Comparison of ENCODE assay signal across 9 cellular contexts in the genomic region with DNA sequence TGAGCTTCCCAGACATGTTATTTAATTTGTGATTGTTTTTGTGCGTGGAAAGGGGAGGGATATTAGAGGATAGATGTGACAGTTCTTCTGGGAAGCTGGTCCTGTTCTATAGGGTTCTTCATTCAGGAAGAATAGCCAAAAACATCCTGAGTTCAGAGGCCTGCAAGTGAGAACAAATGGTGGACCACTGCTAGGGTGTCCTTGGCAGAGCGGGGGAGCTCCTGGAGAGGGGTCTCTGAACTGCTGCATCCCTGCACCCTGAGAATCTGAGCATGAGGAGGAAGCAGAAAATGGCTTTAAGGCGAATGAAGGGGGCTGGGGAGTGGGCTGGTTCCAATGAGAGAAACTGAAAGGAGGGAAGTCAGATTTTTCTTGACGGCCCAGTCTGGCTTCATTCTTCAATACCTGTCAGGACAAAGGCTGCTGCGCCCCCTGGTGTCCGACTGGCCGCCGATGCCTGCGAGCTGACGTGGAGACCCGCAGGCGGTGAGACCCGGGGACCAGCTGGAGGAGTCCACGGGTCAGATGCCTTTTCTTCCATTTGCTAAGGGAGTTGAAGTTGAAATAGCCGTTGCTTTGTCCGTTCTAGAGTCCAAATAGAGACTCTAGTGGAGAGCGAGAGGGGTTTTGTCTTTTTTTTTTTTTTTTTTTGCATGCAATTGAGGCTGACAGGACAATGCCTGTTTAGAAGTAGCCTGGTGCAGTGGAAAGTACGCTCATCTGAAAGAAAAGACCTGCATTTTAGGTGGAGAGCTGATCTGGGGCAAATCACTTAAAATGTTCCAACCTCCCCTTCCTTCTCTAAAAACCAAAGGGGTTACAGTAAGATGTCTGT. TPM values are rescaled to one million over a fixed set of nuclear protein-coding genes. Genes with fewer than 3 reads are reported as not detected.
DNase-seq lines count a peak whose midpoint lies in the region; ATAC-seq lines count a peak whose summit lies in the region.
"Had no signal": no experiment of that assay in that cellular context is flagged by ENCODE, and none has a peak within 500 bp of the region (broad histone marks: within the 10 kb centered on the region; RNA-seq: fewer than 3 reads in every experiment).

No MANE protein-coding gene starts in this region.

- no peak overlapping the region for H3K4me3 ChIP-seq in CD4-positive, alpha-beta memory T cell (ENCODE audit: low read length in 2 of 2)
- H3K4me3 ChIP-seq in effector memory CD4-positive, alpha-beta T cell (ENCODE audit: insufficient read depth, low read depth, low read length, poor library complexity, severe bottlenecking) = no peak overlapping the region

- peak overlapping the region in 1 of 8 donors; percentile 21 for H3K4me3 Mint-ChIP-seq in CD4-positive, alpha-beta memory T cell

- peaks cover 9% of the 10 kb centered on the region for H3K27me3 ChIP-seq in CD4-positive, alpha-beta memory T cell (ENCODE audit: insufficient read depth, low read length)
- H3K27me3 ChIP-seq in effector memory CD4-positive, alpha-beta T cell (replicated peaks; ENCODE audit: control insufficient read depth, insufficient read depth, low read length, poor library complexity, severe bottlenecking) = peaks cover 10% of the 10 kb centered on the region

- H3K4me1 ChIP-seq in CD4-positive, alpha-beta memory T cell (ENCODE audit: insufficient read depth, low read length) = peaks cover 3% of the 10 kb centered on the region
- no peaks in the 10 kb centered on the region for H3K4me1 ChIP-seq in effector memory CD4-positive, alpha-beta T cell (ENCODE audit: control insufficient read depth, insufficient read depth, low read length, poor library complexity, severe bottlenecking)

- peaks cover 33 to 43% of the 10 kb centered on the region in 2 donors for H3K27me3 Mint-ChIP-seq in CD4-positive, alpha-beta memory T cell

- H3K27ac ChIP-seq in CD4-positive, alpha-beta memory T cell (ENCODE audit: low read depth, low read length) = no peak overlapping the region
- no peak overlapping the region for H3K27ac ChIP-seq in effector memory CD4-positive, alpha-beta T cell (ENCODE audit: insufficient read depth, low read length, poor library complexity, severe bottlenecking)

- H3K36me3 Mint-ChIP-seq in CD4-positive, alpha-beta memory T cell = no peaks in the 10 kb centered on the region

- peak; percentile 48 to 62 (median 53) for DNase-seq in CD4-positive, alpha-beta memory T cell
- DNase-seq in NCI-H748 treated with DMSO at 0.1 percent for 48 hours (lab: John Stamatoyannopoulos, UW) (peak; percentile 91), midbrain (lab: John Stamatoyannopoulos, UW) (peak; percentile 91)
- peak; percentile 89 for DNase-seq in activated CD8-positive, alpha-beta memory T cell treated with anti-CD3 and anti-CD28 coated beads for 24 hours
- peak; percentile 42 to 53 (median 43) for DNase-seq in effector memory CD4-positive, alpha-beta T cell
- DNase-seq in stimulated activated CD8-positive, alpha-beta memory T cell treated with anti-CD3 and anti-CD28 coated beads, Interleukin-2, amount 100 ng/mL, for 48 hours (ENCODE audit: low read depth in 2 of 2) = peak; percentile 75 to 79

- H3K36me3 ChIP-seq in CD4-positive, alpha-beta memory T cell (ENCODE audit: insufficient read depth, low read length) = no peaks in the 10 kb centered on the region
- H3K36me3 ChIP-seq in effector memory CD4-positive, alpha-beta T cell (ENCODE audit: control insufficient read depth, insufficient read depth, low read length) = no peaks in the 10 kb centered on the region

- H3K9me3 Mint-ChIP-seq in CD4-positive, alpha-beta memory T cell = no peaks in the 10 kb centered on the region

- H3K27ac Mint-ChIP-seq in CD4-positive, alpha-beta memory T cell = no peak overlapping the region

- POLR2A ChIA-PET in CD4-positive, alpha-beta memory T cell (lab: Charles Lee; ENCODE audit: partially characterized antibody) = no interaction called here

- H3K4me1 Mint-ChIP-seq in CD4-positive, alpha-beta memory T cell = peaks cover 4 to 22% (median 13%) of the 10 kb centered on the region in 4 donors

- intact Hi-C loops in CD4-positive, alpha-beta memory T cell (cut with micrococcal nuclease) = loop anchor here (5.0 kb wide), 1 partner anchor 911 kb away; no protein-coding TSS in a partner anchor

- CTCF ChIA-PET in CD4-positive, alpha-beta memory T cell (lab: Charles Lee; ENCODE audit: partially characterized antibody) = interaction anchor here (0.8 to 4.2 kb wide), 12 partner anchors 8 to 1002 kb away, joined by 3 to 61 read pairs (median 4); no protein-coding TSS in a partner anchor

- ATAC-seq in GM19397 (IDR thresholded peaks at IDR 0.05; ENCODE audit: unreplicated experiment) (peak; percentile 84), HG03457 (IDR thresholded peaks at IDR 0.05; ENCODE audit: unreplicated experiment) (peak; percentile 87)

- H3K9me3 ChIP-seq in CD4-positive, alpha-beta memory T cell (ENCODE audit: control insufficient read depth in 1 of 2, low read length in 2 of 2) = no peaks in the 10 kb centered on the region
- H3K9me3 ChIP-seq in effector memory CD4-positive, alpha-beta T cell (ENCODE audit: control insufficient read depth, low read length) = no peaks in the 10 kb centered on the region

RNA-seq across cellular contexts. Expression of gene NFIB, which starts 39.5 kb away (rescaled TPM):
- not detected for total RNA-seq in CD4-positive, alpha-beta memory T cell
- not detected for polyA plus RNA-seq in CD4-positive, alpha-beta memory T cell
- total RNA-seq: T-helper 2 cell treated with Interferon-gamma antibody and Interleukin-4, amounts not matched to agents 100 ng/mL and 5 ng/mL, for 36 hours had no signal
